12 cellular contexts compared by ENCODE assay signal in the genomic region with DNA sequence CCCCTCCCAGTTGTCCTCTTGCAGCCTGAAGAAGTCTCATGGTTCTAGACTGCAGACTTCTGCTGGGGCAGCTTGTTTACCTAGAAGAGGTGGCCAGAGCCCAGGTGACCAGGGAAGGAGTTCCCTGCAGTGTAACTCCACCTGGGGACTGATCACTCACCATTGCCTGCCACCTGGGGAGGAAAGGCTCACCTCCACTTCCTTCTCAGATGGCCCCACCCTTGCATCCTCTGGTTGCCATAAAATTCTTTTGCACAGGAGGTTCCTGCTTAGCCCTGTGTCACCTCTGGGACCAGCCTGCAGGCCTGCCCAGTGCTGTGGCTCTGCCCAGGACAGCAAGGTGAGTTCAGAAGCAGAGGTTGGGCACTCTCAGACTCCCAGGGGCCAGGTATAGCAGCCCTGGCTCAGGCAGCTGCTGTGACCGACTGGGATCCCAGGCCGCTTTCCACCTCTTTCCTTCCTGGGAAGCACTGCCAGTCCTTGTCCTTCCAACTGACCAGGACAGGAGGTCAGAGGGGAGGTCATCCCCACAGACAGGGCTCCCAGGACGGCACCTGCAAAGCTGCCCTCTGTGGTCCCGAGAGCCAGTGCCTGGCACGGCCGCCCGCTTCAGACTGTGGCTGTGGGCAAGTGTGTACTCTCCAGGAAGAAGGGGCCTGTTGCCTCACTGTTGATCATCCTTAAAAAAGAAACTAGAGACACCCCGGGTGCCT.
"Had no signal": no experiment of that assay in that cellular context is flagged by ENCODE, and none has a peak within 500 bp of the region (broad histone marks: within the 10 kb centered on the region; RNA-seq: fewer than 3 reads in every experiment).

No MANE protein-coding gene starts in this region.

- H3K27me3 ChIP-seq: adrenal gland, left lung, ovary, SJCRH30 had no signal

- H3K4me1 Mint-ChIP-seq: nephron progenitor cell had no signal

- H3K27ac Mint-ChIP-seq: nephron progenitor cell had no signal

- H3K4me1 ChIP-seq: adrenal gland, left lung, SJCRH30 had no signal

- H3K9me3 ChIP-seq: ovary had no signal

- H3K4me3 ChIP-seq: adrenal gland, left lung, ovary, SJCRH30 had no signal

- DNase-seq: activated CD4-positive, alpha-beta T cell treated with anti-CD3 and anti-CD28 coated beads, Interleukin-2, amount 50 U/mL, for 48 hours; activated naive CD4-positive, alpha-beta T cell treated with anti-CD3 and anti-CD28 coated beads, Interleukin-2, amount 50 U/mL, for 16 hours; central memory CD4-positive, alpha-beta T cell; glutamatergic neuron; left lung; nephron progenitor cell; ovary; SJCRH30; stimulated activated CD4-positive, alpha-beta T cell treated with anti-CD3 and anti-CD28 coated beads, Interleukin-15, amount 100 ng/mL, for 24 hours; stimulated activated CD4-positive, alpha-beta T cell treated with anti-CD3 and anti-CD28 coated beads, Interleukin-4, amount 100 ng/mL, for 4 hours had no signal

- H3K27ac ChIP-seq: adrenal gland, left lung, ovary, SJCRH30 had no signal

- H3K36me3 ChIP-seq: adrenal gland, left lung, ovary, SJCRH30 had no signal

- ATAC-seq: activated CD4-positive, CD25-positive, alpha-beta regulatory T cell treated with anti-CD3 and anti-CD28 coated beads, Interleukin-2, amount 50 U/mL, for 24 hours; left lung had no signal

- H3K4me3 Mint-ChIP-seq: nephron progenitor cell had no signal
